Comparison of ENCODE assay signal across 1 cellular context in genomic region chr4:6494431-6495295, GRCh38.
TF ChIP-seq lines count a peak whose summit lies in the region.

No MANE protein-coding gene starts in this region.

TF ChIP-seq in H1, 55 proteins besides CTCF, POLR2A, EP300 and RAD21:
- TF ChIP-seq SP2 (IDR thresholded peaks at IDR 0.05; ENCODE audit: low read length) (no peak), GTF2F1 (IDR thresholded peaks at IDR 0.05; ENCODE audit: borderline replicate concordance, low read depth, low read length) (no peak), POLR2AphosphoS5 (IDR thresholded peaks at IDR 0.05; ENCODE audit: low read depth, low read length) (no peak), ZNF274 (IDR thresholded peaks at IDR 0.05; ENCODE audit: borderline replicate concordance, extremely low read depth, low read length) (no peak), JUN (IDR thresholded peaks at IDR 0.05; ENCODE audit: low read depth, low read length) (no peak)
TF ChIP-seq in H1: peak in this region for 0.
